ENCODE assay signal across 22 cellular contexts in genomic region chr6:89314692-89315091, GRCh38. TPM values are rescaled to one million over a fixed set of nuclear protein-coding genes. Genes with fewer than 3 reads are reported as not detected.
DNase-seq lines count a peak whose midpoint lies in the region; ATAC-seq and TF ChIP-seq lines count a peak whose summit lies in the region.
"Had no signal": no experiment of that assay in that cellular context is flagged by ENCODE, and none has a peak within 500 bp of the region (broad histone marks: within the 10 kb centered on the region; RNA-seq: fewer than 3 reads in every experiment).

No MANE protein-coding gene starts in this region.

- intact Hi-C loops in left ventricle myocardium inferior (cut with micrococcal nuclease) = loop anchor here (10.0 kb wide), 1 partner anchor 50 kb away; no protein-coding TSS in a partner anchor
- intact Hi-C loops in gastrocnemius medialis (cut with DNase I; ENCODE audit: low total_unique reads) = loop anchor here (5.0 kb wide), 1 partner anchor 58 kb away; no protein-coding TSS in a partner anchor

- H3K36me3 ChIP-seq in left ventricle myocardium inferior (no peaks in the 10 kb centered on the region), right atrium auricular region (no peaks in the 10 kb centered on the region), gastrocnemius medialis (no peaks in the 10 kb centered on the region)
- H3K36me3 ChIP-seq: BLaER1 had no signal

- H3K4me3 Mint-ChIP-seq in glutamatergic neuron (ENCODE audit: unreplicated experiment) = no peak overlapping the region
- H3K4me3 Mint-ChIP-seq: B cell; CD14-positive monocyte; CD4-positive, alpha-beta T cell; CD8-positive, alpha-beta memory T cell; GM23338; H9 had no signal

- TF ChIP-seq CTCF in left ventricle myocardium inferior (IDR thresholded peaks at IDR 0.05; ENCODE audit: borderline replicate concordance) (no peak), right atrium auricular region (IDR thresholded peaks at IDR 0.05) (no peak), glutamatergic neuron (IDR thresholded peaks at IDR 0.05; ENCODE audit: partially characterized antibody, unreplicated experiment) (no peak), gastrocnemius medialis (IDR thresholded peaks at IDR 0.05 in 4 of 5, conservative IDR thresholded peaks at IDR 0.05 in 1 of 5) (no peak)

- H3K27me3 ChIP-seq in left ventricle myocardium inferior (ENCODE audit: low read depth) = no peaks in the 10 kb centered on the region
- H3K27me3 ChIP-seq in right atrium auricular region = no peaks in the 10 kb centered on the region
- H3K27me3 ChIP-seq in gastrocnemius medialis = no peaks in the 10 kb centered on the region
- H3K27me3 ChIP-seq: BLaER1 had no signal

- peak overlapping the region; percentile 24 for H3K27ac ChIP-seq in left ventricle myocardium inferior (replicated peaks)
- no peak overlapping the region for H3K27ac ChIP-seq in right atrium auricular region
- no peak overlapping the region for H3K27ac ChIP-seq in gastrocnemius medialis
- H3K27ac ChIP-seq: 22Rv1, BLaER1 had no signal

- peaks cover 4% of the 10 kb centered on the region for H3K9me3 Mint-ChIP-seq in glutamatergic neuron (ENCODE audit: unreplicated experiment)
- H3K9me3 Mint-ChIP-seq: CD4-positive, alpha-beta T cell; CD8-positive, alpha-beta memory T cell had no signal

- TF ChIP-seq POLR2A in gastrocnemius medialis (IDR thresholded peaks at IDR 0.05) = no peak

- peaks cover 3% of the 10 kb centered on the region for H3K27me3 Mint-ChIP-seq in glutamatergic neuron (ENCODE audit: unreplicated experiment)
- H3K27me3 Mint-ChIP-seq: B cell; CD4-positive, alpha-beta T cell had no signal

- peaks cover under 1% of the 10 kb centered on the region for H3K36me3 Mint-ChIP-seq in glutamatergic neuron (ENCODE audit: unreplicated experiment)

- H3K9me3 ChIP-seq in left ventricle myocardium inferior (replicated peaks) (no peaks in the 10 kb centered on the region), right atrium auricular region (no peaks in the 10 kb centered on the region), gastrocnemius medialis (no peaks in the 10 kb centered on the region)
- H3K9me3 ChIP-seq: BLaER1 had no signal

- ATAC-seq in gastrocnemius medialis = peak; percentile 34 to 57
- no peak for ATAC-seq in HG03521 (IDR thresholded peaks at IDR 0.05; ENCODE audit: unreplicated experiment)
- ATAC-seq: GM23338, HCT116 had no signal

- in situ Hi-C loops in gastrocnemius medialis (cut with MboI; ENCODE audit: low sequenced_read_pairs in 4 of 4) = no loop called here

- H3K4me3 ChIP-seq in left ventricle myocardium inferior (no peak overlapping the region), right atrium auricular region (no peak overlapping the region), gastrocnemius medialis (no peak overlapping the region)
- H3K4me3 ChIP-seq: BLaER1, GM23338 had no signal

- peaks cover 42% of the 10 kb centered on the region for H3K4me1 ChIP-seq in left ventricle myocardium inferior
- H3K4me1 ChIP-seq in right atrium auricular region = peaks cover 0 to 21% of the 10 kb centered on the region in 2 donors
- H3K4me1 ChIP-seq in gastrocnemius medialis = peaks cover 25 to 50% of the 10 kb centered on the region in 2 donors

- DNase-seq in left ventricle myocardium inferior (no peak), right atrium auricular region (ENCODE audit: low spot score) (no peak), glutamatergic neuron (peak; percentile 31), gastrocnemius medialis (no peak), C1 segment of cervical spinal cord (lab: John Stamatoyannopoulos, UW) (no peak), LoVo (ENCODE audit: low spot score) (no peak), NCI-H526 (lab: John Stamatoyannopoulos, UW) (no peak)
- DNase-seq: CD4-positive, alpha-beta T cell; CD8-positive, alpha-beta memory T cell; DMS53; DMS79 treated with DMSO at 0.1 percent for 48 hours; GF-D8; H9 had no signal

- H3K27ac Mint-ChIP-seq in glutamatergic neuron (ENCODE audit: unreplicated experiment) = peak overlapping the region; percentile 85
- H3K27ac Mint-ChIP-seq: B cell; CD4-positive, alpha-beta T cell; CD8-positive, alpha-beta memory T cell; GM23338; H9 had no signal

- peaks cover 29% of the 10 kb centered on the region for H3K4me1 Mint-ChIP-seq in glutamatergic neuron (ENCODE audit: low read depth, unreplicated experiment)

RNA-seq across cellular contexts. Expression of gene GABRR2, which starts 0.4 kb away (rescaled TPM):
- total RNA-seq in left ventricle myocardium inferior = 0.69 TPM
- under 1 TPM; 0.33 to 0.35 TPM for total RNA-seq in right atrium auricular region
- 0.49 TPM for total RNA-seq in glutamatergic neuron (ENCODE audit: unreplicated experiment)
- total RNA-seq in gastrocnemius medialis = under 1 TPM in 2 of 4 donors, not detected in 2; 0.24 to 0.71 TPM
- total RNA-seq: Daoy, G401, GM23338, H9 had no signal

RNA-seq across cellular contexts. Expression of gene UBE2J1, which starts 37.8 kb away (rescaled TPM):
- total RNA-seq in left ventricle myocardium inferior = 13.1 TPM
- total RNA-seq in right atrium auricular region = 10 to 100 TPM; 13.8 to 15.6 TPM
- total RNA-seq in glutamatergic neuron (ENCODE audit: unreplicated experiment) = 31.5 TPM
- 10 to 100 TPM; 10.5 to 15.1 (median 14.6) TPM for total RNA-seq in gastrocnemius medialis
